ENCODE assay signal across 35 cellular contexts in genomic region chr22:20766530-20766929, GRCh38. TPM values are rescaled to one million over a fixed set of nuclear protein-coding genes. Genes with fewer than 3 reads are reported as not detected.
"Had no signal": no experiment of that assay in that cellular context is flagged by ENCODE, and none has a peak within 500 bp of the region (broad histone marks: within the 10 kb centered on the region; RNA-seq: fewer than 3 reads in every experiment).

No MANE protein-coding gene starts in this region.

- H3K4me2 ChIP-seq: KMS-11 had no signal

- H3K27ac ChIP-seq: KMS-11 had no signal

- DNase-seq: Karpas-422, Kasumi-1, MG63, MM.1S, MV-4-11, NCI-H1048, NCI-H1092, NCI-H1092 treated with DMSO at 0.1 percent for 48 hours, NCI-H1105, NCI-H1105 treated with DMSO at 0.1 percent for 48 hours, NCI-H1417, NCI-H1417 treated with DMSO at 0.1 percent for 48 hours, NCI-H1436, NCI-H1436 treated with DMSO at 0.1 percent for 48 hours, NCI-H146, NCI-H1694, NCI-H1694 treated with DMSO at 0.1 percent for 48 hours, NCI-H187, NCI-H187 treated with DMSO at 0.1 percent for 48 hours, NCI-H1930, NCI-H2029, NCI-H2029 treated with DMSO at 0.1 percent for 48 hours, NCI-H2081 treated with DMSO at 0.1 percent for 48 hours, NCI-H2107, NCI-H2171, NCI-H2171 treated with DMSO at 0.1 percent for 48 hours, NCI-H2227 treated with DMSO at 0.1 percent for 48 hours, NCI-H226, NCI-H345, NCI-H446, NCI-H446 treated with DMSO at 0.1 percent for 48 hours, NCI-H510A had no signal

- H3K9me3 ChIP-seq: MG63 had no signal

- H3K27me3 ChIP-seq: MG63 had no signal

- H3K9ac ChIP-seq: KMS-11 had no signal

- H3K4me3 ChIP-seq: MG63 had no signal

RNA-seq across cellular contexts. Expression of gene SERPIND1, which starts 7.4 kb away (rescaled TPM):
- total RNA-seq: M059J, MCF 10A had no signal
